10 cellular contexts compared by ENCODE assay signal in genomic region chr2:216372761-216373291, GRCh38. TPM values are rescaled to one million over a fixed set of nuclear protein-coding genes. Genes with fewer than 3 reads are reported as not detected.
DNase-seq lines count a peak whose midpoint lies in the region; ATAC-seq and FAIRE-seq lines count a peak whose summit lies in the region.
"Had no signal": no experiment of that assay in that cellular context is flagged by ENCODE, and none has a peak within 500 bp of the region (broad histone marks: within the 10 kb centered on the region; RNA-seq: fewer than 3 reads in every experiment).

No MANE protein-coding gene starts in this region.

- intact Hi-C loops in Right ventricle myocardium inferior (cut with DNase I): no loop called here

- no peak overlapping the region for H3K27ac Mint-ChIP-seq in stimulated activated naive CD8-positive, alpha-beta T cell treated with anti-CD3 and anti-CD28 coated beads, Interleukin-15, amount 100 ng/mL, for 72 hours
- H3K27ac Mint-ChIP-seq in activated T-helper 17 cell treated with anti-CD3 and anti-CD28 coated beads, Interleukin-2, amount 50 U/mL, for 72 hours: no peak overlapping the region
- H3K27ac Mint-ChIP-seq: CD8-positive, alpha-beta T cell had no signal

- H3K9me3 Mint-ChIP-seq in stimulated activated naive CD8-positive, alpha-beta T cell treated with anti-CD3 and anti-CD28 coated beads, Interleukin-15, amount 100 ng/mL, for 72 hours: no peaks in the 10 kb centered on the region
- peaks cover 4% of the 10 kb centered on the region for H3K9me3 Mint-ChIP-seq in activated T-helper 17 cell treated with anti-CD3 and anti-CD28 coated beads, Interleukin-2, amount 50 U/mL, for 72 hours
- H3K9me3 Mint-ChIP-seq: CD8-positive, alpha-beta T cell had no signal

- H3K4me1 Mint-ChIP-seq in stimulated activated naive CD8-positive, alpha-beta T cell treated with anti-CD3 and anti-CD28 coated beads, Interleukin-15, amount 100 ng/mL, for 72 hours: peaks cover 17% of the 10 kb centered on the region
- H3K4me1 Mint-ChIP-seq in activated T-helper 17 cell treated with anti-CD3 and anti-CD28 coated beads, Interleukin-2, amount 50 U/mL, for 72 hours: peaks cover 19% of the 10 kb centered on the region

- peaks cover 65% of the 10 kb centered on the region for H3K27me3 Mint-ChIP-seq in stimulated activated naive CD8-positive, alpha-beta T cell treated with anti-CD3 and anti-CD28 coated beads, Interleukin-15, amount 100 ng/mL, for 72 hours
- H3K27me3 Mint-ChIP-seq in activated T-helper 17 cell treated with anti-CD3 and anti-CD28 coated beads, Interleukin-2, amount 50 U/mL, for 72 hours: peaks cover 46% of the 10 kb centered on the region

- ATAC-seq in stimulated activated naive CD8-positive, alpha-beta T cell treated with anti-CD3 and anti-CD28 coated beads, Interleukin-15, Interleukin-2, amounts not matched to agents 100 U/mL and 50 U/mL, for 24 hours: peak; percentile 34
- ATAC-seq in stimulated activated naive CD8-positive, alpha-beta T cell treated with anti-CD3 and anti-CD28 coated beads, Interleukin-15, amount 100 ng/mL, for 72 hours: no peak
- peak; percentile 77 for ATAC-seq in activated T-helper 17 cell treated with anti-CD3 and anti-CD28 coated beads, Interleukin-2, amount 50 U/mL, for 72 hours (replicated peaks)
- no peak for ATAC-seq in Right ventricle myocardium inferior

- H3K4me3 Mint-ChIP-seq in stimulated activated naive CD8-positive, alpha-beta T cell treated with anti-CD3 and anti-CD28 coated beads, Interleukin-15, amount 100 ng/mL, for 72 hours: no peak overlapping the region
- H3K4me3 Mint-ChIP-seq in activated T-helper 17 cell treated with anti-CD3 and anti-CD28 coated beads, Interleukin-2, amount 50 U/mL, for 72 hours: peak overlapping the region; percentile 45

- DNase-seq in stimulated activated naive CD8-positive, alpha-beta T cell treated with anti-CD3 and anti-CD28 coated beads, Interleukin-15, Interleukin-2, amounts not matched to agents 100 U/mL and 50 U/mL, for 24 hours: no peak
- DNase-seq in stimulated activated naive CD8-positive, alpha-beta T cell treated with anti-CD3 and anti-CD28 coated beads, Interleukin-15, amount 100 ng/mL, for 72 hours: no peak
- DNase-seq in hepatic stellate cell (ENCODE audit: low spot score) (peak; percentile 60), urothelium cell line (ENCODE audit: low spot score) (peak; percentile 20), activated gamma-delta T cell treated with Interleukin-2 at 50 U/mL for 16 hours (no peak), Right ventricle myocardium inferior (ENCODE audit: missing footprints) (no peak), NCI-H82 (lab: John Stamatoyannopoulos, UW) (no peak)

- H3K36me3 Mint-ChIP-seq in activated T-helper 17 cell treated with anti-CD3 and anti-CD28 coated beads, Interleukin-2, amount 50 U/mL, for 72 hours (ENCODE audit: low read depth): peaks cover 8% of the 10 kb centered on the region
- H3K36me3 Mint-ChIP-seq: CD8-positive, alpha-beta T cell had no signal

- no peak for FAIRE-seq in urothelium cell line (lab: Jason Lieb, UNC)

RNA-seq across cellular contexts. Expression of gene MARCHF4, which starts 0.5 kb away (rescaled TPM):
- total RNA-seq in activated T-helper 17 cell treated with anti-CD3 and anti-CD28 coated beads, Interleukin-2, amount 50 U/mL, for 72 hours: not detected
- 0.08 TPM for total RNA-seq in Right ventricle myocardium inferior
- total RNA-seq: CD8-positive, alpha-beta T cell; skeletal muscle tissue had no signal

RNA-seq across cellular contexts. Expression of gene SMARCAL1, which starts 39.5 kb away (rescaled TPM):
- 10 to 100 TPM; 26.1 to 27.3 TPM for total RNA-seq in activated T-helper 17 cell treated with anti-CD3 and anti-CD28 coated beads, Interleukin-2, amount 50 U/mL, for 72 hours
- 10.5 TPM for total RNA-seq in Right ventricle myocardium inferior

Comparison
In these comparisons a context has a peak if more than half of its experiments do, and no peak if none do; other contexts are left out.
1. ATAC-seq: peak in stimulated activated naive CD8-positive, alpha-beta T cell treated with anti-CD3 and anti-CD28 coated beads, Interleukin-15, Interleukin-2, amounts not matched to agents 100 U/mL and 50 U/mL, for 24 hours (single experiment) and activated T-helper 17 cell treated with anti-CD3 and anti-CD28 coated beads, Interleukin-2, amount 50 U/mL, for 72 hours (single experiment); none in stimulated activated naive CD8-positive, alpha-beta T cell treated with anti-CD3 and anti-CD28 coated beads, Interleukin-15, amount 100 ng/mL, for 72 hours (single experiment) and Right ventricle myocardium inferior (single experiment).
2. DNase-seq: peak in hepatic stellate cell (single experiment) and urothelium cell line (single experiment); none in stimulated activated naive CD8-positive, alpha-beta T cell treated with anti-CD3 and anti-CD28 coated beads, Interleukin-15, Interleukin-2, amounts not matched to agents 100 U/mL and 50 U/mL, for 24 hours (single experiment), stimulated activated naive CD8-positive, alpha-beta T cell treated with anti-CD3 and anti-CD28 coated beads, Interleukin-15, amount 100 ng/mL, for 72 hours (0 of 2), activated gamma-delta T cell treated with Interleukin-2 at 50 U/mL for 16 hours (single experiment), Right ventricle myocardium inferior (single experiment) and NCI-H82 (single experiment).